18 cellular contexts compared by ENCODE assay signal in the genomic region with DNA sequence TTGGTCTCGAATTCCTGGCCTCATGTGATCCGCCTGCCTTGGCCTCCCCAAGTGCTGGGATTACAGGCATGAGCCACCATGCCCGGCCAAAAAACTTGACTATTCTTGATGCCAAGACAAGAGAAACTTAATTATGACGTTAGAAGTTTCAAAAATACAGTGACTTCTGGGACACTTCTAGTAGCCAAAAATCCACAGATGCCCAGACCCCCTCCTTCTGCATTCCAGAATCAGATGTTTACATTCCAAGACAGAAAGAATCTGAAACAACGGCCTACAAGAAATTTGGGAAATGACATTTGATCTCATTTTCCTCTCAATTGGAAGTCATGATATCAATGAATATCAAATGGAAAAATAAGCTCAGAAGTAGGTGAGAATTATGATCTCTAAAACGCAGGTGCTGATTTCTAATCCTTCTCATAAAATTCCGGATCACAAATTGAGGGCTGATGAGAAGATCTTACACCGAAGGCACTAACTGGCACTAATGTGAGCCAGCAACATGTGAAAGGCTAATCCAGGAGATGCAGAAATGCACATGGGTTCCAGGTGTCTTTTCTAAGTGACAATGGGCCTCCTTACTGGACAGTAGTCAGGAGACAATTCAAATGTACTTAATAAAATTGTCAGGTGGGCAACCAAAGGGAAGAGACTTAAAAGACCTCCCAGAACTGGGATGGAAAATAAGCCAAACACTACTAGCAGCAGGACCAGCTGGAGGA. TPM values are rescaled to one million over a fixed set of nuclear protein-coding genes. Genes with fewer than 3 reads are reported as not detected.
A peak's percentile ranks its signal among the peaks of the same experiment; 100 is the strongest.
DNase-seq lines count a peak whose midpoint lies in the region; ATAC-seq and TF ChIP-seq lines count a peak whose summit lies in the region.
"Had no signal": no experiment of that assay in that cellular context is flagged by ENCODE, and none has a peak within 500 bp of the region (broad histone marks: within the 10 kb centered on the region; RNA-seq: fewer than 3 reads in every experiment).

No MANE protein-coding gene starts in this region.

- no peak for TF ChIP-seq CTCF in OCI-LY3 (IDR thresholded peaks at IDR 0.05; ENCODE audit: low read depth, low read length)
- TF ChIP-seq CTCF in fibroblast of lung (conservative IDR thresholded peaks at IDR 0.05 in 1 of 2, IDR thresholded peaks at IDR 0.05 in 1 of 2; ENCODE audit: low read depth in 1 of 2, low read length in 2 of 2) = no peak
- TF ChIP-seq CTCF in prostate gland (IDR thresholded peaks at IDR 0.05) = no peak

- H3K27ac ChIP-seq in CD4-positive, alpha-beta memory T cell (ENCODE audit: low read depth, low read length) = no peak overlapping the region
- H3K27ac ChIP-seq in OCI-LY3 (ENCODE audit: low read length) = peak overlapping the region; percentile 92
- H3K27ac ChIP-seq in fibroblast of lung (ENCODE audit: insufficient read depth, low read length) = peak overlapping the region; percentile 46
- H3K27ac ChIP-seq in prostate gland = peak overlapping the region; percentile 13 to 47
- H3K27ac ChIP-seq: tibial artery had no signal

- H4K20me1 ChIP-seq in OCI-LY3 (ENCODE audit: insufficient read depth, low read length) (no peaks in the 10 kb centered on the region), fibroblast of lung (ENCODE audit: control insufficient read depth, extremely low read depth, insufficient read depth, low read length) (no peaks in the 10 kb centered on the region)

- in situ Hi-C loops in KBM-7 (cut with MboI; ENCODE audit: low pct_unique_long_range_greater_than_20kb, low sequenced_read_pairs) = no loop called here

- no peaks in the 10 kb centered on the region for H3K27me3 ChIP-seq in CD4-positive, alpha-beta memory T cell (ENCODE audit: insufficient read depth, low read length)
- H3K27me3 ChIP-seq in OCI-LY3 (ENCODE audit: low read depth, low read length) (no peaks in the 10 kb centered on the region), fibroblast of lung (ENCODE audit: control insufficient read depth, insufficient read depth, low read length) (no peaks in the 10 kb centered on the region), prostate gland (replicated peaks; ENCODE audit: insufficient read depth) (no peaks in the 10 kb centered on the region)
- H3K27me3 ChIP-seq: tibial artery had no signal

- H3K4me3 ChIP-seq in CD4-positive, alpha-beta memory T cell (ENCODE audit: low read length in 2 of 2) = no peak overlapping the region
- H3K4me3 ChIP-seq in OCI-LY3 (ENCODE audit: low read length) (no peak overlapping the region), fibroblast of lung (replicated peaks in 1 of 4; ENCODE audit: control extremely low read depth in 1 of 4, insufficient read depth in 1 of 4, low read depth in 3 of 4, low read length in 4 of 4) (no peak overlapping the region), prostate gland (no peak overlapping the region)
- H3K4me3 ChIP-seq: tibial artery had no signal

- intact Hi-C loops in CD4-positive, alpha-beta memory T cell (cut with micrococcal nuclease) = loop anchor here (5.0 kb wide), 1 partner anchor 33 kb away; no protein-coding TSS in a partner anchor
- intact Hi-C loops in prostate gland (cut with DNase I) = no loop called here

- peaks cover 21% of the 10 kb centered on the region for H3K36me3 ChIP-seq in CD4-positive, alpha-beta memory T cell (ENCODE audit: insufficient read depth, low read length)
- H3K36me3 ChIP-seq in OCI-LY3 (replicated peaks; ENCODE audit: low read depth, low read length) (peaks cover 69% of the 10 kb centered on the region), fibroblast of lung (ENCODE audit: control insufficient read depth, insufficient read depth, low read length) (no peaks in the 10 kb centered on the region), prostate gland (no peaks in the 10 kb centered on the region)

- H3K9me3 Mint-ChIP-seq in CD4-positive, alpha-beta memory T cell = no peaks in the 10 kb centered on the region
- H3K9me3 Mint-ChIP-seq: activated naive CD8-positive, alpha-beta T cell treated with anti-CD3 and anti-CD28 coated beads, Interleukin-2, amount 10 ng/mL, durations not matched to agents 7 days and 5 days; dendritic cell treated with granulocyte-macrophage colony-stimulating factor and Interleukin-4, amounts not matched to agents 40 ng/mL and 50 ng/mL, for 4 days had no signal

- CTCF ChIA-PET in CD4-positive, alpha-beta memory T cell (lab: Charles Lee; ENCODE audit: partially characterized antibody) = no interaction called here

- peaks cover 24 to 56% (median 43%) of the 10 kb centered on the region in 4 donors for H3K4me1 Mint-ChIP-seq in CD4-positive, alpha-beta memory T cell

- WGBS in prostate gland = 73% methylated on average over 8 of the region's 8 CpGs

- peak overlapping the region in 4 of 7 donors; percentile 10 to 92 (median 47) for H3K27ac Mint-ChIP-seq in CD4-positive, alpha-beta memory T cell
- H3K27ac Mint-ChIP-seq: activated naive CD8-positive, alpha-beta T cell treated with anti-CD3 and anti-CD28 coated beads, Interleukin-2, amount 10 ng/mL, durations not matched to agents 7 days and 5 days; dendritic cell treated with granulocyte-macrophage colony-stimulating factor and Interleukin-4, amounts not matched to agents 40 ng/mL and 50 ng/mL, for 4 days had no signal

- H2AFZ ChIP-seq in OCI-LY3 (ENCODE audit: low read depth, low read length) (no peak overlapping the region), fibroblast of lung (ENCODE audit: low read length) (no peak overlapping the region)

- no peak for DNase-seq in CD4-positive, alpha-beta memory T cell
- DNase-seq in fibroblast of lung (ENCODE audit: low read depth in 2 of 2) (peak in 1 of 2 donors; percentile 16), prostate gland (ENCODE audit: low spot score) (no peak), KBM-7 (no peak)
- DNase-seq: activated CD8-positive, alpha-beta memory T cell treated with anti-CD3 and anti-CD28 coated beads for 24 hours; activated naive CD8-positive, alpha-beta T cell treated with anti-CD3 and anti-CD28 coated beads, Interleukin-2, amount 10 ng/mL, durations not matched to agents 7 days and 5 days; Caco-2; NCI-H1930; NCI-H446; nucleus accumbens; T-helper 9 cell; tibial artery had no signal

- H3K79me2 ChIP-seq in OCI-LY3 (ENCODE audit: low read length) = peaks cover 92% of the 10 kb centered on the region
- H3K79me2 ChIP-seq in fibroblast of lung (ENCODE audit: control insufficient read depth, insufficient read depth, low read length) = no peaks in the 10 kb centered on the region

- H3K4me2 ChIP-seq in OCI-LY3 (ENCODE audit: low read length) (no peak overlapping the region), fibroblast of lung (ENCODE audit: extremely low read depth, insufficient read depth, low read length) (peak overlapping the region; percentile 46)

- peaks cover 18 to 72% of the 10 kb centered on the region in 2 donors for H3K36me3 Mint-ChIP-seq in CD4-positive, alpha-beta memory T cell

- ATAC-seq in GM18511 (IDR thresholded peaks at IDR 0.05; ENCODE audit: unreplicated experiment) = no peak
- ATAC-seq in HG02981 (IDR thresholded peaks at IDR 0.05; ENCODE audit: unreplicated experiment) = no peak
- ATAC-seq in GM19467 (IDR thresholded peaks at IDR 0.05; ENCODE audit: unreplicated experiment) = no peak
- ATAC-seq: SK-N-SH treated with all-trans-retinoic acid at 6 μM for 48 hours had no signal

- no peaks in the 10 kb centered on the region for H3K27me3 Mint-ChIP-seq in CD4-positive, alpha-beta memory T cell
- H3K27me3 Mint-ChIP-seq: activated naive CD8-positive, alpha-beta T cell treated with anti-CD3 and anti-CD28 coated beads, Interleukin-2, amount 10 ng/mL, durations not matched to agents 7 days and 5 days; dendritic cell treated with granulocyte-macrophage colony-stimulating factor and Interleukin-4, amounts not matched to agents 40 ng/mL and 50 ng/mL, for 4 days had no signal

- POLR2A ChIA-PET in CD4-positive, alpha-beta memory T cell (lab: Charles Lee; ENCODE audit: partially characterized antibody) = interaction anchor here (3.1 kb wide), 1 partner anchor 21 kb away, joined by 17 read pairs; a partner anchor contains a TSS

- H3K9ac ChIP-seq in OCI-LY3 (ENCODE audit: low read length) (no peak overlapping the region), fibroblast of lung (ENCODE audit: insufficient read depth, low read length) (no peak overlapping the region)

- H3K4me1 ChIP-seq in CD4-positive, alpha-beta memory T cell (ENCODE audit: insufficient read depth, low read length) = peaks cover 31% of the 10 kb centered on the region
- H3K4me1 ChIP-seq in OCI-LY3 (ENCODE audit: low read length) = peaks cover 73% of the 10 kb centered on the region
- peaks cover 8% of the 10 kb centered on the region for H3K4me1 ChIP-seq in fibroblast of lung (ENCODE audit: control insufficient read depth, extremely low read depth, insufficient read depth, low read length)
- no peaks in the 10 kb centered on the region for H3K4me1 ChIP-seq in prostate gland (replicated peaks)

- no peak for TF ChIP-seq POLR2A in prostate gland (IDR thresholded peaks at IDR 0.05)

- H3K9me3 ChIP-seq in CD4-positive, alpha-beta memory T cell (ENCODE audit: control insufficient read depth in 1 of 2, low read length in 2 of 2) = no peaks in the 10 kb centered on the region
- no peaks in the 10 kb centered on the region for H3K9me3 ChIP-seq in OCI-LY3 (ENCODE audit: insufficient read depth, low read length)
- H3K9me3 ChIP-seq in fibroblast of lung (ENCODE audit: control insufficient read depth, insufficient read depth, low read depth, low read length) = no peaks in the 10 kb centered on the region
- H3K9me3 ChIP-seq in prostate gland = no peaks in the 10 kb centered on the region
- H3K9me3 ChIP-seq: Caco-2, tibial artery had no signal

- H3K4me3 Mint-ChIP-seq in CD4-positive, alpha-beta memory T cell = no peak overlapping the region
- H3K4me3 Mint-ChIP-seq: activated naive CD8-positive, alpha-beta T cell treated with anti-CD3 and anti-CD28 coated beads, Interleukin-2, amount 10 ng/mL, durations not matched to agents 7 days and 5 days; dendritic cell treated with granulocyte-macrophage colony-stimulating factor and Interleukin-4, amounts not matched to agents 40 ng/mL and 50 ng/mL, for 4 days had no signal

RNA-seq across cellular contexts. Expression of a gene that starts 5.5 kb away (rescaled TPM):
- total RNA-seq in CD4-positive, alpha-beta memory T cell = 10 to 100 TPM; 59.7 to 62.0 TPM
- 100 to 1,000 TPM in 1 of 2 donors, 10 to 100 TPM in 1; 96.6 to 102 TPM for polyA plus RNA-seq in CD4-positive, alpha-beta memory T cell
- total RNA-seq in fibroblast of lung (26.2 and 35.2 TPM in 2 replicates), prostate gland (10 to 100 TPM; 18.6 to 36.7 TPM)
- polyA plus RNA-seq in fibroblast of lung = 31.5 and 34.5 TPM in 2 replicates
- 22.3 and 27.0 TPM in 2 replicates for polyA plus RNA-seq in fibroblast of lung (2012)
- polyA minus RNA-seq in fibroblast of lung (ENCODE audit: low replicate concordance) = 21.4 and 25.8 TPM in 2 replicates

RNA-seq across cellular contexts. Expression of a gene that starts 19.8 kb away (rescaled TPM):
- total RNA-seq in CD4-positive, alpha-beta memory T cell = 100 to 1,000 TPM; 111 to 117 TPM
- 10 to 100 TPM in 1 of 2 donors, 1 to 10 TPM in 1; 9.0 to 13.3 TPM for polyA plus RNA-seq in CD4-positive, alpha-beta memory T cell
- total RNA-seq in fibroblast of lung (98.1 and 113 TPM in 2 replicates), prostate gland (100 to 1,000 TPM; 102 to 111 TPM)
- 113 and 137 TPM in 2 replicates for polyA plus RNA-seq in fibroblast of lung
- polyA plus RNA-seq in fibroblast of lung (2012) = 94.8 and 107 TPM in 2 replicates
- polyA minus RNA-seq in fibroblast of lung (ENCODE audit: low replicate concordance) = 62.8 and 66.3 TPM in 2 replicates

RNA-seq across cellular contexts. Expression of a gene that starts 43.2 kb away (rescaled TPM):
- total RNA-seq in CD4-positive, alpha-beta memory T cell = 10 to 100 TPM; 26.1 to 26.3 TPM
- 10 to 100 TPM in 1 of 2 donors, 1 to 10 TPM in 1; 9.1 to 14.3 TPM for polyA plus RNA-seq in CD4-positive, alpha-beta memory T cell
- 14.6 and 24.6 TPM in 2 replicates for total RNA-seq in fibroblast of lung
- 28.5 and 28.9 TPM in 2 replicates for polyA plus RNA-seq in fibroblast of lung
- polyA plus RNA-seq in fibroblast of lung (2012) = 14.1 and 16.0 TPM in 2 replicates
- polyA minus RNA-seq in fibroblast of lung (ENCODE audit: low replicate concordance) = 24.2 and 27.0 TPM in 2 replicates
- total RNA-seq in prostate gland = 100 to 1,000 TPM in 1 of 2 donors, 10 to 100 TPM in 1; 20.3 to 114 TPM
